8 cellular contexts compared by ENCODE assay signal in the genomic region with DNA sequence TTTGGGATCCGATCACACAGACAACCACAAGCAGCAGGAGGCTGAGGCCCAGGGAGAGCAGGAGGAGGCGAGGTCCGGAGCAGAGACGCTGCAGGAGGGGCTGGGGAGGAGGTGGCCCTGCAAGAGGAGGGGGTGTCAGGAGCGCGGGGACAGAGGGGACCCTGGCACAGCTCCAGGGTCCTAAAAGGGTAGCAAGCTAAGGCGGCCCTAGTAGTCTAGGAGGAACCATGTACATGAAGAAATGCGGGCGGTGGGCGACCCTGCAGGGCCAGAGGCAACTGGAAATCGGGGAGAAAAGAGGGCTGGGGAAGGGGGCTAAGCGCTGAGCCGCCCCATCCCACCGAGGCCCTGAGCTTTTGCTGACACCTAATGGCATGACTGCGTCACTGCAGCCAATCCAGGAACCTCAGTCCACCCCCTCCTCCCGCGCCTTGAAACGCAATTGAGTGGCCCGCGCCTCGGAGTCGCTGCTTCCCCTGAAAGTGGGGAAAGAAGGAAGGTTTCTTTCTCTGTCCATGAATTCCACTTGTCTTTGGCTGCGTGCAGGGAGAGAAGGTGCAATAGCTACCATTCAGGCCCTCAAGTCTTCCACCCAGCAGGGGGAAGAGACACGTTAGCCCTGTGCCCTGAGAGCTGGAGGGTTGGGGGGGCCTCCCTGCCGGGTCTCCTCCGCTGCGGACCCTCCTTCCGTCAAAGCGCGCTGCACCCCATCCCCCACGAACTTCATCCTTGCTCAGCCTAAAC. TPM values are rescaled to one million over a fixed set of nuclear protein-coding genes. Genes with fewer than 3 reads are reported as not detected.
DNase-seq lines count a peak whose midpoint lies in the region; ATAC-seq, FAIRE-seq and TF ChIP-seq lines count a peak whose summit lies in the region.

No MANE protein-coding gene starts in this region.

- DNase-seq in A172 (ENCODE audit: low spot score): peak; percentile 62
- DNase-seq in GM18507 (ENCODE audit: extremely low spot score, insufficient read length, low read depth): peak; percentile 64
- peak; percentile 40 for DNase-seq in NCI-H510A (lab: John Stamatoyannopoulos, UW)
- peak; percentile 75 for DNase-seq in activated CD8-positive, alpha-beta T cell treated with anti-CD3 and anti-CD28 coated beads for 36 hours
- peak; percentile 60 for DNase-seq in lung (ENCODE audit: low spot score)
- peak; percentile 46 to 57 for DNase-seq in stimulated activated CD4-positive, alpha-beta T cell treated with anti-CD3 and anti-CD28 coated beads, Interleukin-4, amount 100 ng/mL, for 48 hours (ENCODE audit: low read depth in 2 of 2)

- peaks cover 12% of the 10 kb centered on the region for H3K27me3 Mint-ChIP-seq in activated CD8-positive, alpha-beta T cell treated with anti-CD3 and anti-CD28 coated beads for 36 hours

- WGBS in ectodermal cell, 2 experiments: 0% methylated on average over 31 of the region's 31 CpGs
- WGBS in lung, 2 donors: 2 to 3% methylated on average over 31 of the region's 31 CpGs

- H3K36me3 ChIP-seq in ectodermal cell (ENCODE audit: control insufficient read depth, insufficient read depth, low read length) (no peaks in the 10 kb centered on the region), lung (ENCODE audit: control insufficient read depth in 2 of 2, insufficient read depth in 2 of 2, low read length in 2 of 2) (no peaks in the 10 kb centered on the region)

- peak overlapping the region; percentile 70 for H3K4me3 Mint-ChIP-seq in activated CD8-positive, alpha-beta T cell treated with anti-CD3 and anti-CD28 coated beads for 36 hours

- no peaks in the 10 kb centered on the region for H3K36me3 Mint-ChIP-seq in activated CD8-positive, alpha-beta T cell treated with anti-CD3 and anti-CD28 coated beads for 36 hours (ENCODE audit: low read depth)

- H3K4me3 ChIP-seq in ectodermal cell (ENCODE audit: insufficient read depth, low read depth, low read length): peak overlapping the region; percentile 30
- no peak overlapping the region for H3K4me3 ChIP-seq in lung

- peaks cover 34% of the 10 kb centered on the region for H3K27me3 ChIP-seq in ectodermal cell (ENCODE audit: control insufficient read depth, insufficient read depth, low read length, poor library complexity, severe bottlenecking)
- no peaks in the 10 kb centered on the region for H3K27me3 ChIP-seq in lung (ENCODE audit: control insufficient read depth, insufficient read depth)

- CTCF ChIA-PET in activated CD8-positive, alpha-beta T cell treated with anti-CD3 and anti-CD28 coated beads for 36 hours (lab: Charles Lee): interaction anchor here (0.6 to 3.3 kb wide), 32 partner anchors 8 to 334 kb away, joined by 3 to 50 read pairs (median 4); a partner anchor contains a TSS

- FAIRE-seq in GM18507 (lab: Jason Lieb, UNC): peak; percentile 60

- H3K9me3 Mint-ChIP-seq in activated CD8-positive, alpha-beta T cell treated with anti-CD3 and anti-CD28 coated beads for 36 hours: no peaks in the 10 kb centered on the region

- intact Hi-C loops in activated CD8-positive, alpha-beta T cell treated with anti-CD3 and anti-CD28 coated beads for 36 hours (cut with micrococcal nuclease): no loop called here

- H3K27ac ChIP-seq in ectodermal cell (ENCODE audit: insufficient read depth, low read depth, low read length, poor library complexity, severe bottlenecking) (no peak overlapping the region), lung (ENCODE audit: low read depth in 1 of 2, low read length in 1 of 2) (no peak overlapping the region)

- peaks cover 12% of the 10 kb centered on the region for H3K4me1 Mint-ChIP-seq in activated CD8-positive, alpha-beta T cell treated with anti-CD3 and anti-CD28 coated beads for 36 hours (ENCODE audit: low read depth)

- H3K4me1 ChIP-seq in ectodermal cell (ENCODE audit: control insufficient read depth, insufficient read depth, low read length): peaks cover 5% of the 10 kb centered on the region
- peaks cover 0 to 5% of the 10 kb centered on the region in 2 donors for H3K4me1 ChIP-seq in lung (ENCODE audit: control insufficient read depth in 2 of 2, insufficient read depth in 2 of 2, low read length in 2 of 2)

- peak; percentile 83 for ATAC-seq in activated CD8-positive, alpha-beta T cell treated with anti-CD3 and anti-CD28 coated beads for 36 hours
- ATAC-seq in lung (ENCODE audit: insufficient read depth, low FRiP score) (peak; percentile 79), GM21619 (IDR thresholded peaks at IDR 0.05; ENCODE audit: unreplicated experiment) (no peak)

- TF ChIP-seq CTCF in activated CD8-positive, alpha-beta T cell treated with anti-CD3 and anti-CD28 coated beads for 36 hours (IDR thresholded peaks at IDR 0.05): peak; percentile 90
- peak; percentile 77 for TF ChIP-seq CTCF in lung (IDR thresholded peaks at IDR 0.05; ENCODE audit: control extremely low read depth, extremely low read depth)

- POLR2A ChIA-PET in activated CD8-positive, alpha-beta T cell treated with anti-CD3 and anti-CD28 coated beads for 36 hours (lab: Charles Lee): interaction anchor here (1.3 to 2.4 kb wide), 3 partner anchors 11 to 134 kb away, joined by 3 to 8 read pairs (median 6); a partner anchor contains a TSS

- no peak overlapping the region for H3K27ac Mint-ChIP-seq in activated CD8-positive, alpha-beta T cell treated with anti-CD3 and anti-CD28 coated beads for 36 hours

- no peaks in the 10 kb centered on the region for H3K9me3 ChIP-seq in ectodermal cell (ENCODE audit: control insufficient read depth, low read length)
- no peaks in the 10 kb centered on the region for H3K9me3 ChIP-seq in lung (ENCODE audit: control insufficient read depth in 2 of 2, insufficient read depth in 1 of 2, low read length in 1 of 2)

RNA-seq across cellular contexts. Expression of a gene that starts 1.8 kb away (rescaled TPM):
- total RNA-seq in A172 (2014; rRNA removed; shearing (Covaris generic)): 0.86 and 0.98 TPM in 2 replicates
- 1 to 10 TPM; 2.6 to 3.9 TPM for total RNA-seq in activated CD8-positive, alpha-beta T cell treated with anti-CD3 and anti-CD28 coated beads for 36 hours
- polyA plus RNA-seq in ectodermal cell (2013, experiment 1 of 4): 12.2 TPM
- 9.3 TPM for polyA plus RNA-seq in ectodermal cell (2013, experiment 2 of 4)
- polyA plus RNA-seq in ectodermal cell (2013, experiment 3 of 4): 13.7 TPM
- polyA plus RNA-seq in ectodermal cell (2013, experiment 4 of 4): 15.0 TPM
- total RNA-seq in lung: 1 to 10 TPM; 5.9 to 7.0 TPM
- polyA plus RNA-seq in lung: 10 to 100 TPM in 1 of 2 donors, 1 to 10 TPM in 1; 5.9 to 11.2 TPM

RNA-seq across cellular contexts. Expression of a gene that starts 42.3 kb away (rescaled TPM):
- 7.2 and 7.3 TPM in 2 replicates for total RNA-seq in A172 (2014; rRNA removed; shearing (Covaris generic))
- 1 to 10 TPM; 9.5 to 9.7 TPM for total RNA-seq in activated CD8-positive, alpha-beta T cell treated with anti-CD3 and anti-CD28 coated beads for 36 hours
- 93.7 TPM for polyA plus RNA-seq in ectodermal cell (2013, experiment 1 of 4)
- polyA plus RNA-seq in ectodermal cell (2013, experiment 2 of 4): 92.1 TPM
- 73.8 TPM for polyA plus RNA-seq in ectodermal cell (2013, experiment 3 of 4)
- polyA plus RNA-seq in ectodermal cell (2013, experiment 4 of 4): 80.9 TPM
- total RNA-seq in lung: 10 to 100 TPM; 17.1 to 20.1 TPM
- 10 to 100 TPM; 10.0 to 13.4 TPM for polyA plus RNA-seq in lung

RNA-seq across cellular contexts. Expression of a gene that starts 42.4 kb away (rescaled TPM):
- 278 and 349 TPM in 2 replicates for total RNA-seq in A172 (2014; rRNA removed; shearing (Covaris generic))
- total RNA-seq in activated CD8-positive, alpha-beta T cell treated with anti-CD3 and anti-CD28 coated beads for 36 hours: 100 to 1,000 TPM; 288 to 291 TPM
- 386 TPM for polyA plus RNA-seq in ectodermal cell (2013, experiment 1 of 4)
- 387 TPM for polyA plus RNA-seq in ectodermal cell (2013, experiment 2 of 4)
- polyA plus RNA-seq in ectodermal cell (2013, experiment 3 of 4): 301 TPM
- polyA plus RNA-seq in ectodermal cell (2013, experiment 4 of 4): 371 TPM
- total RNA-seq in lung: 100 to 1,000 TPM; 158 to 679 TPM
- 100 to 1,000 TPM; 412 to 774 TPM for polyA plus RNA-seq in lung

RNA-seq across cellular contexts. Expression of a gene that starts 56.9 kb away (rescaled TPM):
- total RNA-seq in A172 (2014; rRNA removed; shearing (Covaris generic)): 65.1 and 82.4 TPM in 2 replicates
- total RNA-seq in activated CD8-positive, alpha-beta T cell treated with anti-CD3 and anti-CD28 coated beads for 36 hours: 10 to 100 TPM; 50.0 to 53.6 TPM
- polyA plus RNA-seq in ectodermal cell (2013, experiment 1 of 4): 86.8 TPM
- polyA plus RNA-seq in ectodermal cell (2013, experiment 2 of 4): 86.8 TPM
- polyA plus RNA-seq in ectodermal cell (2013, experiment 3 of 4): 62.2 TPM
- 74.7 TPM for polyA plus RNA-seq in ectodermal cell (2013, experiment 4 of 4)
- 10 to 100 TPM; 45.3 to 57.5 TPM for total RNA-seq in lung
- 10 to 100 TPM; 22.2 to 25.1 TPM for polyA plus RNA-seq in lung
